Comparison of ENCODE assay signal across 7 cellular contexts in genomic region chr17:78186689-78187595, GRCh38. TPM values are rescaled to one million over a fixed set of nuclear protein-coding genes. Genes with fewer than 3 reads are reported as not detected.
DNase-seq lines count a peak whose midpoint lies in the region; ATAC-seq and TF ChIP-seq lines count a peak whose summit lies in the region.

AFMID (plus strand) TSS chr17:78187362; CDS start chr17:78187371, 9 bp downstream.
TK1 (minus strand) TSS chr17:78187052; CDS start chr17:78186994, 58 bp downstream.

- peak within 1 kb of the TSS; percentile 1 to 65 for H3K27ac ChIP-seq in ascending aorta

- ATAC-seq in GM18498 (IDR thresholded peaks at IDR 0.05; ENCODE audit: unreplicated experiment), result peak; percentile 90
- peak; percentile 91 for ATAC-seq in HG02885 (IDR thresholded peaks at IDR 0.05; ENCODE audit: poor library complexity, unreplicated experiment)

- H3K4me3 ChIP-seq in ascending aorta, result peak within 1 kb of the TSS; percentile 50 to 62

- peak; percentile 97 for DNase-seq in NCI-H1694 treated with DMSO at 0.1 percent for 48 hours (lab: John Stamatoyannopoulos, UW)
- peak; percentile 83 to 98 for DNase-seq in ascending aorta (ENCODE audit: low spot score in 2 of 2)
- peak; percentile 100 for DNase-seq in hepatic stellate cell (ENCODE audit: low spot score)
- DNase-seq in renal cortical epithelial cell (ENCODE audit: low read depth), result peak; percentile 90

- peaks cover 3 to 11% of the 10 kb centered on the region in 2 donors for H3K36me3 ChIP-seq in ascending aorta

- H3K4me1 ChIP-seq in ascending aorta, result peaks cover 13 to 22% of the 10 kb centered on the region in 2 donors

- intact Hi-C loops in T-helper 2 cell treated with Interferon-gamma antibody and Interleukin-4, amounts not matched to agents 100 ng/mL and 5 ng/mL, for 36 hours (cut with micrococcal nuclease), result loop anchor here (1.0 to 10.0 kb wide), 4 partner anchors 18 to 162 kb away; partner anchors contain the start of genes SYNGR2 and TMC8
- intact Hi-C loops in ascending aorta (cut with DNase I), result loop anchor here (1.0 kb wide), 1 partner anchor 19 kb away; the partner anchor contains the start of gene SYNGR2

- H3K27me3 ChIP-seq in ascending aorta, result no peaks in the 10 kb centered on the region

- TF ChIP-seq CTCF in ascending aorta (IDR thresholded peaks at IDR 0.05), result peak; percentile 81 to 90 (median 85)

- no peaks in the 10 kb centered on the region for H3K9me3 ChIP-seq in ascending aorta

RNA-seq across cellular contexts. Expression of gene AFMID, which starts in this region (rescaled TPM):
- total RNA-seq in T-helper 2 cell treated with Interferon-gamma antibody and Interleukin-4, amounts not matched to agents 100 ng/mL and 5 ng/mL, for 36 hours, result 16.3 and 17.5 TPM in 2 replicates
- total RNA-seq in ascending aorta (107 TPM), renal cortical epithelial cell (27.6 and 28.7 TPM in 2 replicates)

RNA-seq across cellular contexts. Expression of gene TK1, which starts in this region (rescaled TPM):
- 76.1 and 78.0 TPM in 2 replicates for total RNA-seq in T-helper 2 cell treated with Interferon-gamma antibody and Interleukin-4, amounts not matched to agents 100 ng/mL and 5 ng/mL, for 36 hours
- not detected for total RNA-seq in ascending aorta
- total RNA-seq in renal cortical epithelial cell, result 4.3 and 54.5 TPM in 2 replicates

Comparison
In these comparisons a context has a peak if more than half of its experiments do, and no peak if none do; other contexts are left out.
1. Peak in every context shown above with its lines: DNase-seq, ATAC-seq, H3K4me3 ChIP-seq and H3K27ac ChIP-seq.